In genomic region chr1:26696645-26697440, GRCh38 we compare ENCODE assay signal across 8 cellular contexts. TPM values are rescaled to one million over a fixed set of nuclear protein-coding genes. Genes with fewer than 3 reads are reported as not detected.
DNase-seq lines count a peak whose midpoint lies in the region; TF ChIP-seq lines count a peak whose summit lies in the region.

No MANE protein-coding gene starts in this region.

- H3K27ac ChIP-seq in SJCRH30 (peak overlapping the region; percentile 93), iPS-18a (ENCODE audit: low read length) (peak overlapping the region; percentile 24), spleen (peak overlapping the region; percentile 92 to 99 (median 98))

- H3K36me3 ChIP-seq in SJCRH30 (no peaks in the 10 kb centered on the region), iPS-18a (ENCODE audit: control insufficient read depth, low read depth, low read length) (peaks cover 6% of the 10 kb centered on the region), spleen (no peaks in the 10 kb centered on the region)

- peaks cover 46% of the 10 kb centered on the region for H3K4me1 ChIP-seq in SJCRH30
- peaks cover 55% of the 10 kb centered on the region for H3K4me1 ChIP-seq in iPS-18a (ENCODE audit: control insufficient read depth, low read depth, low read length)
- H3K4me1 ChIP-seq in spleen: peaks cover 52 to 76% (median 72%) of the 10 kb centered on the region in 6 donors

- in situ Hi-C loops in GM13977 (cut with MboI; ENCODE audit: low pct_unique_long_range_greater_than_20kb, low sequenced_read_pairs, unreplicated experiment): no loop called here

- TF ChIP-seq CTCF in GM13977 (IDR thresholded peaks at IDR 0.05; ENCODE audit: extremely low read depth, insufficient read depth, missing control alignments): no peak
- no peak for TF ChIP-seq CTCF in spleen (IDR thresholded peaks at IDR 0.05 in 8 of 11, conservative IDR thresholded peaks at IDR 0.05 in 3 of 11)

- no peak for TF ChIP-seq POLR2A in spleen (IDR thresholded peaks at IDR 0.05)

- intact Hi-C loops in spleen (cut with DNase I; ENCODE audit: low total_unique reads): loop anchor here (5.0 to 10.0 kb wide), 2 partner anchors 48 to 90 kb away; partner anchors contain the start of gene PIGV

- H3K4me3 ChIP-seq in SJCRH30: peak overlapping the region; percentile 96
- H3K4me3 ChIP-seq in iPS-18a (ENCODE audit: low read length): peak overlapping the region; percentile 91
- H3K4me3 ChIP-seq in spleen: peak overlapping the region; percentile 80 to 95 (median 88)

- H3K27me3 ChIP-seq in SJCRH30: no peaks in the 10 kb centered on the region
- H3K27me3 ChIP-seq in iPS-18a (ENCODE audit: control insufficient read depth, insufficient read depth, low read length): peaks cover 11% of the 10 kb centered on the region
- peaks cover 0 to 3% (median 0%) of the 10 kb centered on the region in 7 donors for H3K27me3 ChIP-seq in spleen (replicated peaks in 1 of 7)

- DNase-seq in GM13977 (ENCODE audit: low spot score): peak; percentile 72
- peak; percentile 42 to 49 for DNase-seq in SJCRH30
- peak; percentile 47 for DNase-seq in activated naive CD8-positive, alpha-beta T cell treated with anti-CD3 and anti-CD28 coated beads, Interleukin-2, amount 50 U/mL, for 16 hours (ENCODE audit: low read depth, low spot score)
- DNase-seq in spleen: peak; percentile 94
- no peak for DNase-seq in GM19240 (ENCODE audit: insufficient read length, low spot score)
- DNase-seq in GF-D8 (lab: John Stamatoyannopoulos, UW): no peak
- no peak for DNase-seq in NCI-H774 (lab: John Stamatoyannopoulos, UW)

- H3K9me3 ChIP-seq in SJCRH30 (replicated peaks) (no peaks in the 10 kb centered on the region), iPS-18a (ENCODE audit: control insufficient read depth, low read depth, low read length) (no peaks in the 10 kb centered on the region), spleen (no peaks in the 10 kb centered on the region)

- H3K9ac ChIP-seq in iPS-18a (ENCODE audit: low read length): peak overlapping the region; percentile 88

- 0 to 1% (median 1%) methylated on average over 18 to 100 of the region's 100 CpGs for WGBS in spleen, 5 donors

RNA-seq across cellular contexts. Expression of gene ARID1A, which starts 1.0 kb away (rescaled TPM):
- total RNA-seq in SJCRH30 (2014; rRNA removed; shearing (Covaris generic)): 57.3 and 57.9 TPM in 2 replicates
- 100 to 1,000 TPM in 3 of 7 donors, 10 to 100 TPM in 4; 86.0 to 121 (median 97.4) TPM for total RNA-seq in spleen
- 10 to 100 TPM in 2 of 3 donors, 1 to 10 TPM in 1; 9.8 to 24.2 (median 14.6) TPM for polyA plus RNA-seq in spleen

Comparison
In these comparisons a context has a peak if more than half of its experiments do, and no peak if none do; other contexts are left out.
1. DNase-seq: peak in GM13977 (single experiment), SJCRH30 (2 of 2), activated naive CD8-positive, alpha-beta T cell treated with anti-CD3 and anti-CD28 coated beads, Interleukin-2, amount 50 U/mL, for 16 hours (single experiment) and spleen (single experiment); none in GM19240 (single experiment), GF-D8 (single experiment) and NCI-H774 (single experiment).
2. H3K27ac ChIP-seq: peak in every context shown above with its lines; median percentile 98 in spleen; 93 in SJCRH30; 24 in iPS-18a.
3. Peak in every context shown above with its lines, with median percentiles within 50 percentile points of each other: H3K4me3 ChIP-seq.